ENCODE assay signal across 8 cellular contexts in genomic region chr20:49938173-49939163, GRCh38. TPM values are rescaled to one million over a fixed set of nuclear protein-coding genes. Genes with fewer than 3 reads are reported as not detected.
DNase-seq lines count a peak whose midpoint lies in the region; ATAC-seq and TF ChIP-seq lines count a peak whose summit lies in the region.

No MANE protein-coding gene starts in this region.

- H3K4me1 ChIP-seq in muscle layer of duodenum (ENCODE audit: control insufficient read depth in 1 of 2, insufficient read depth in 2 of 2, low read length in 2 of 2), result peaks cover 18 to 37% of the 10 kb centered on the region in 2 donors

- H3K36me3 ChIP-seq in MG63 (peaks cover 60% of the 10 kb centered on the region), muscle layer of duodenum (ENCODE audit: control insufficient read depth in 1 of 2, insufficient read depth in 2 of 2, low read length in 2 of 2) (peaks cover 15 to 17% of the 10 kb centered on the region in 2 donors)

- H3K27me3 ChIP-seq in MG63 (no peaks in the 10 kb centered on the region), muscle layer of duodenum (ENCODE audit: low read depth, low read length) (no peaks in the 10 kb centered on the region)

- TF ChIP-seq CTCF in AG10803 (conservative IDR thresholded peaks at IDR 0.05; ENCODE audit: low read length), result no peak
- TF ChIP-seq CTCF in chondrocyte (IDR thresholded peaks at IDR 0.05), result no peak

- H3K9me3 Mint-ChIP-seq in chondrocyte (ENCODE audit: low read depth), result no peaks in the 10 kb centered on the region

- H3K27me3 Mint-ChIP-seq in chondrocyte (ENCODE audit: low read depth), result no peaks in the 10 kb centered on the region

- peak overlapping the region; percentile 91 for H3K4me3 ChIP-seq in AG10803 (ENCODE audit: low read length)
- H3K4me3 ChIP-seq in MG63, result peak overlapping the region; percentile 99
- H3K4me3 ChIP-seq in muscle layer of duodenum (ENCODE audit: low read depth in 1 of 2, low read length in 2 of 2), result peak overlapping the region; percentile 82 to 86

- H3K27ac ChIP-seq in muscle layer of duodenum (ENCODE audit: low read length), result peak overlapping the region; percentile 87

- peaks cover 33% of the 10 kb centered on the region for H3K4me1 Mint-ChIP-seq in chondrocyte (ENCODE audit: low read depth)

- H3K36me3 Mint-ChIP-seq in chondrocyte (ENCODE audit: low read depth), result peaks cover 4% of the 10 kb centered on the region

- DNase-seq in AG10803 (ENCODE audit: low read depth) (peak; percentile 74), MG63 (no peak), chondrocyte (ENCODE audit: low spot score) (peak; percentile 32), NCI-H146 treated with DMSO at 0.1 percent for 48 hours (lab: John Stamatoyannopoulos, UW; ENCODE audit: unreplicated experiment) (no peak), germinal center (ENCODE audit: low spot score) (no peak)

- H3K27ac Mint-ChIP-seq in chondrocyte (ENCODE audit: unreplicated experiment), result peak overlapping the region; percentile 91

- no peaks in the 10 kb centered on the region for H3K9me3 ChIP-seq in MG63
- H3K9me3 ChIP-seq in muscle layer of duodenum (ENCODE audit: control insufficient read depth in 1 of 2, low read length in 2 of 2), result no peaks in the 10 kb centered on the region

- ATAC-seq in HG03095 (IDR thresholded peaks at IDR 0.05; ENCODE audit: unreplicated experiment) (no peak), GM21737 (IDR thresholded peaks at IDR 0.05; ENCODE audit: unreplicated experiment) (no peak)

- H3K4me3 Mint-ChIP-seq in chondrocyte (ENCODE audit: unreplicated experiment), result peak overlapping the region; percentile 52

RNA-seq across cellular contexts. Expression of gene RNF114, which starts 2.3 kb away (rescaled TPM):
- 86.6 and 89.6 TPM in 2 replicates for total RNA-seq in MG63 (2014; rRNA removed; shearing (Covaris generic); ENCODE audit: low replicate concordance)
- 45.4 to 49.5 TPM (median 46.2 TPM) in 3 replicates for total RNA-seq in chondrocyte

RNA-seq across cellular contexts. Expression of gene SPATA2, which starts 23.1 kb away (rescaled TPM):
- total RNA-seq in MG63 (2014; rRNA removed; shearing (Covaris generic); ENCODE audit: low replicate concordance), result 0.56 and 0.72 TPM in 2 replicates
- 5.6 to 6.5 TPM (median 5.9 TPM) in 3 replicates for total RNA-seq in chondrocyte

RNA-seq across cellular contexts. Expression of gene SNAI1, which starts 44.3 kb away (rescaled TPM):
- total RNA-seq in MG63 (2014; rRNA removed; shearing (Covaris generic); ENCODE audit: low replicate concordance), result 0.12 and 0.82 TPM in 2 replicates
- total RNA-seq in chondrocyte, result 4.9 to 15.1 TPM (median 6.1 TPM) in 3 replicates

Comparison
In these comparisons a context has a peak if more than half of its experiments do, and no peak if none do; other contexts are left out.
1. DNase-seq: peak in AG10803 (single experiment) and chondrocyte (single experiment); none in MG63 (single experiment), NCI-H146 treated with DMSO at 0.1 percent for 48 hours (single experiment) and germinal center (single experiment).
2. Peak in every context shown above with its lines, with median percentiles within 50 percentile points of each other: H3K4me3 ChIP-seq.